In the genomic region with DNA sequence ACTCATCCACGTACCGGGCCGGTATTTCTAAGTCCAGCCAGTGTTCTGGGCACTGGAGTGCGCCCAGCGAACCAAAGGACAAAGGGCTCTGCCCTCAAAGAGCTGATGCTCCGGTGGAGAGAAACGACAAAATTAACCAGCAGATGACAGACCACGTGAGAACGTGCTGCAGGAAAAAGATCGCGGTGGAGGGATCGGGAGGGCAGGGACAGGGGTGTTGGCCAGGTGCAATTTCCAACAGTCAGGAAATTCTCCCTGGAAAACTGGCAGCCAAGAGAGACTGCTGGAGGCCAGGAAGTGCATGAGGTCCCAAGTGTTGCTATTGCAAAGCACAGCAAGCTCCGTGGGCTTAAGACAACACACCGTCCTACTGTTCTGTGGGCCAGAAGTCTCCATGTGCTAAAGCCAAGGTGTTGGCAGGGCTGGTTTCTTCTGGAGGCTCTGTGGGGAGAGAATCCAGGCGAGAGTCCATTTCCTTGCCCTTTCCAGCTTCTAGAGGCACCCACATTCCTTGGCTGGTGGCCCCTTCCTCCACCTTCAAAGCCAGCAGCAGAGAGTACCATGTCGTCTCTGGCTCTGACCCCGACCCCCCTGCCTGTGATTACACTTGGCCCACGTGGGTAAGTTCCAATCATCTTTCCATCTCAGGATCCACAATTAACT, we compare ENCODE assay signal across 1 cellular context.
TF ChIP-seq lines count a peak whose summit lies in the region.

No MANE protein-coding gene starts in this region.

TF ChIP-seq in IMR-90, 13 proteins besides CTCF, POLR2A, EP300 and RAD21 (continued from another document):
- no peak for TF ChIP-seq BHLHE40 (IDR thresholded peaks at IDR 0.05; ENCODE audit: low read depth, low read length)
- no peak for TF ChIP-seq RCOR1 (IDR thresholded peaks at IDR 0.05; ENCODE audit: insufficient replicate concordance, low read length)
- no peak for TF ChIP-seq SMC3 (IDR thresholded peaks at IDR 0.05; ENCODE audit: low read depth, low read length)
- TF ChIP-seq RFX5 (IDR thresholded peaks at IDR 0.05; ENCODE audit: low read depth, low read length): no peak
- no peak for TF ChIP-seq MAZ (IDR thresholded peaks at IDR 0.05; ENCODE audit: borderline replicate concordance, low read depth, low read length)
